ENCODE assay signal across 1 cellular context in the genomic region with DNA sequence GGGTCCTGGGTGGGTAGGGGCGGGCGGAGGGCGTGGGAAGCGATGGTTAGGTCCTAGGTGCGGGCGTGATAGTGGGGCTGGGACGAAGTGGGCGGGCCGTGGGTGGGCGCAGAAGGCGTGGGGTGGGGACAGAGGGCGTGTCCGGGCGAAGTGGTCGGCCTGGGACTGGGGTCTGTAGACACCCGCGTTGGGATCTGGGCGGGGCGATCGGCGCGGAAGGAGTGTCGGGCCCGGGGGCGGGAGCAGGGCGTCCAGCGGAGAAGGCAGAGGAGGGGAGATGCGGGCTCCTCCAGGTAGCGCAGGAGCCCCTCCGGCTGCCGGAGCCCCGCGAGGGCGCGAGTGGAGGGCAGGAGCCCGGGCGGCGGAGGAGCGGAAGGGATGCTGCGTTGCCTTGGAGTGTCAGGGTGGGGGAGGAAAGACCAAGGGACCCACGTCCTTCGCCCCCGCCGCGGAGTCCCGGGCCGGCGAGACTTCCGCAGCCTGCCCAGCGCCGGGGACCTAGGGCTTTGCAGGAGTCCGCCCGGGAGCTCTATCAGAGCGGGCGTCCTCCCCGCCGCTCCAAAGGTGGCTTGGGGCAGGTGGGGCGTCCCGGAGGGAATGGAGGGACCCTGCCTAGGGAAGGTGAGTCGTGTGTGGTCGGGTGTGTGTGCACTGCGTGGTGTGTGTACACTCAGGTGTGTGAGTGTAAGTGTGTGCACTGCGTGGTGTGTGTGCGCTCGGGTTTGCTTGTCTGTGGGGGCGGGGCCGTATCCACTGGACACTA.
A peak's percentile ranks its signal among the peaks of the same experiment; 100 is the strongest.
TF ChIP-seq lines count a peak whose summit lies in the region.

No MANE protein-coding gene starts in this region.

TF ChIP-seq in HEK293, 187 proteins besides CTCF, POLR2A, EP300 and RAD21 (continued from another document and continues in another):
- TF ChIP-seq ZNF768 (tag by site-specific recombination; IDR thresholded peaks at IDR 0.05) (no peak), ZNF121 (tag by site-specific recombination; IDR thresholded peaks at IDR 0.05) (no peak), ZNF76 (tag by site-specific recombination; IDR thresholded peaks at IDR 0.05; ENCODE audit: borderline replicate concordance, low read depth) (peak; percentile 58; the same call in 1 of the 2 replicates), ZIC2 (tag by site-specific recombination; IDR thresholded peaks at IDR 0.05) (peak; percentile 75), ZSCAN23 (tag by site-specific recombination; IDR thresholded peaks at IDR 0.05) (no peak), ZNF792 (tag by site-specific recombination; IDR thresholded peaks at IDR 0.05) (no peak), SCRT1 (tag by site-specific recombination; IDR thresholded peaks at IDR 0.05; ENCODE audit: borderline replicate concordance) (no peak), KLF7 (tag by site-specific recombination; IDR thresholded peaks at IDR 0.05; ENCODE audit: borderline replicate concordance) (no peak), ZNF184 (tag by site-specific recombination; IDR thresholded peaks at IDR 0.05) (no peak), ZNF701 (tag by site-specific recombination; IDR thresholded peaks at IDR 0.05) (no peak), ZNF37A (tag by site-specific recombination; IDR thresholded peaks at IDR 0.05) (no peak), KLF16 (tag by site-specific recombination; IDR thresholded peaks at IDR 0.05) (peak; percentile 75), ZSCAN30 (tag by site-specific recombination; IDR thresholded peaks at IDR 0.05) (no peak), ZNF16 (tag by site-specific recombination; IDR thresholded peaks at IDR 0.05; ENCODE audit: low read depth) (no peak), ZNF133 (tag by site-specific recombination; IDR thresholded peaks at IDR 0.05) (no peak), YY1 (tag by site-specific recombination; IDR thresholded peaks at IDR 0.05) (no peak), ZNF266 (tag by site-specific recombination; IDR thresholded peaks at IDR 0.05; ENCODE audit: low read depth) (no peak), ZXDB (tag by site-specific recombination; IDR thresholded peaks at IDR 0.05) (peak; percentile 26; the same call in 1 of the 2 replicates), ZNF433 (tag by site-specific recombination; IDR thresholded peaks at IDR 0.05; ENCODE audit: low read depth) (no peak), GFI1B (tag by site-specific recombination; IDR thresholded peaks at IDR 0.05) (no peak), ZNF830 (tag by site-specific recombination; IDR thresholded peaks at IDR 0.05; ENCODE audit: low read depth) (no peak), ZNF335 (tag by site-specific recombination; conservative IDR thresholded peaks at IDR 0.05) (peak; percentile 99), ZNF324 (tag by site-specific recombination; IDR thresholded peaks at IDR 0.05) (no peak), ZNF670 (tag by site-specific recombination; IDR thresholded peaks at IDR 0.05; ENCODE audit: low read depth) (no peak), ZNF658 (tag by site-specific recombination; IDR thresholded peaks at IDR 0.05) (no peak), SP2 (tag by site-specific recombination; IDR thresholded peaks at IDR 0.05) (peak; percentile 89), ZNF571 (tag by site-specific recombination; IDR thresholded peaks at IDR 0.05) (no peak), ZNF311 (tag by site-specific recombination; IDR thresholded peaks at IDR 0.05; ENCODE audit: borderline replicate concordance) (no peak), ZNF2 (tag by site-specific recombination; IDR thresholded peaks at IDR 0.05) (peak; percentile 40), ZNF548 (tag by site-specific recombination; IDR thresholded peaks at IDR 0.05) (no peak), ZNF341 (tag by site-specific recombination; IDR thresholded peaks at IDR 0.05; ENCODE audit: low read depth) (peak; percentile 75), KLF9 (tag by site-specific recombination; IDR thresholded peaks at IDR 0.05; ENCODE audit: low read depth) (peak; percentile 74; the same call in 1 of the 2 replicates), SETDB1 (IDR thresholded peaks at IDR 0.05; ENCODE audit: insufficient read length, low read length) (no peak), ZNF530 (tag by site-specific recombination; IDR thresholded peaks at IDR 0.05; ENCODE audit: low read depth) (no peak), ZNF416 (tag by site-specific recombination; IDR thresholded peaks at IDR 0.05) (no peak), KLF8 (tag by site-specific recombination; IDR thresholded peaks at IDR 0.05) (peak; percentile 96), ZNF223 (tag by site-specific recombination; IDR thresholded peaks at IDR 0.05) (no peak), YY2 (tag by site-specific recombination; IDR thresholded peaks at IDR 0.05) (no peak), ZNF654 (tag by site-specific recombination; IDR thresholded peaks at IDR 0.05; ENCODE audit: low read depth) (no peak), ZNF132 (tag by site-specific recombination; IDR thresholded peaks at IDR 0.05; ENCODE audit: borderline replicate concordance) (no peak), ZNF426 (tag by site-specific recombination; IDR thresholded peaks at IDR 0.05) (no peak), ZNF610 (tag by site-specific recombination; IDR thresholded peaks at IDR 0.05; ENCODE audit: borderline replicate concordance) (no peak; the same call in 1 of the 2 replicates), GLIS2 (tag by site-specific recombination; IDR thresholded peaks at IDR 0.05) (peak; percentile 96), ZNF350 (tag by site-specific recombination; IDR thresholded peaks at IDR 0.05) (no peak)
- TF ChIP-seq, protein P1, sequence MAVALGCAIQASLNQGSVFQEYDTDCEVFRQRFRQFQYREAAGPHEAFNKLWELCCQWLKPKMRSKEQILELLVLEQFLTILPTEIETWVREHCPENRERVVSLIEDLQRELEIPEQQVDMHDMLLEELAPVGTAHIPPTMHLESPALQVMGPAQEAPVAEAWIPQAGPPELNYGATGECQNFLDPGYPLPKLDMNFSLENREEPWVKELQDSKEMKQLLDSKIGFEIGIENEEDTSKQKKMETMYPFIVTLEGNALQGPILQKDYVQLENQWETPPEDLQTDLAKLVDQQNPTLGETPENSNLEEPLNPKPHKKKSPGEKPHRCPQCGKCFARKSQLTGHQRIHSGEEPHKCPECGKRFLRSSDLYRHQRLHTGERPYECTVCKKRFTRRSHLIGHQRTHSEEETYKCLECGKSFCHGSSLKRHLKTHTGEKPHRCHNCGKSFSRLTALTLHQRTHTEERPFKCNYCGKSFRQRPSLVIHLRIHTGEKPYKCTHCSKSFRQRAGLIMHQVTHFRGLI (tag by site-specific recombination; IDR thresholded peaks at IDR 0.05), result no peak
- TF ChIP-seq, protein P2, sequence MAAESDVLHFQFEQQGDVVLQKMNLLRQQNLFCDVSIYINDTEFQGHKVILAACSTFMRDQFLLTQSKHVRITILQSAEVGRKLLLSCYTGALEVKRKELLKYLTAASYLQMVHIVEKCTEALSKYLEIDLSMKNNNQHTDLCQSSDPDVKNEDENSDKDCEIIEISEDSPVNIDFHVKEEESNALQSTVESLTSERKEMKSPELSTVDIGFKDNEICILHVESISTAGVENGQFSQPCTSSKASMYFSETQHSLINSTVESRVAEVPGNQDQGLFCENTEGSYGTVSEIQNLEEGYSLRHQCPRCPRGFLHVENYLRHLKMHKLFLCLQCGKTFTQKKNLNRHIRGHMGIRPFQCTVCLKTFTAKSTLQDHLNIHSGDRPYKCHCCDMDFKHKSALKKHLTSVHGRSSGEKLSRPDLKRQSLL (tag by site-specific recombination; IDR thresholded peaks at IDR 0.05), result 0 out of 2 replicates have a peak, but pooled peaks have one; percentile 20
- TF ChIP-seq, protein P3, sequence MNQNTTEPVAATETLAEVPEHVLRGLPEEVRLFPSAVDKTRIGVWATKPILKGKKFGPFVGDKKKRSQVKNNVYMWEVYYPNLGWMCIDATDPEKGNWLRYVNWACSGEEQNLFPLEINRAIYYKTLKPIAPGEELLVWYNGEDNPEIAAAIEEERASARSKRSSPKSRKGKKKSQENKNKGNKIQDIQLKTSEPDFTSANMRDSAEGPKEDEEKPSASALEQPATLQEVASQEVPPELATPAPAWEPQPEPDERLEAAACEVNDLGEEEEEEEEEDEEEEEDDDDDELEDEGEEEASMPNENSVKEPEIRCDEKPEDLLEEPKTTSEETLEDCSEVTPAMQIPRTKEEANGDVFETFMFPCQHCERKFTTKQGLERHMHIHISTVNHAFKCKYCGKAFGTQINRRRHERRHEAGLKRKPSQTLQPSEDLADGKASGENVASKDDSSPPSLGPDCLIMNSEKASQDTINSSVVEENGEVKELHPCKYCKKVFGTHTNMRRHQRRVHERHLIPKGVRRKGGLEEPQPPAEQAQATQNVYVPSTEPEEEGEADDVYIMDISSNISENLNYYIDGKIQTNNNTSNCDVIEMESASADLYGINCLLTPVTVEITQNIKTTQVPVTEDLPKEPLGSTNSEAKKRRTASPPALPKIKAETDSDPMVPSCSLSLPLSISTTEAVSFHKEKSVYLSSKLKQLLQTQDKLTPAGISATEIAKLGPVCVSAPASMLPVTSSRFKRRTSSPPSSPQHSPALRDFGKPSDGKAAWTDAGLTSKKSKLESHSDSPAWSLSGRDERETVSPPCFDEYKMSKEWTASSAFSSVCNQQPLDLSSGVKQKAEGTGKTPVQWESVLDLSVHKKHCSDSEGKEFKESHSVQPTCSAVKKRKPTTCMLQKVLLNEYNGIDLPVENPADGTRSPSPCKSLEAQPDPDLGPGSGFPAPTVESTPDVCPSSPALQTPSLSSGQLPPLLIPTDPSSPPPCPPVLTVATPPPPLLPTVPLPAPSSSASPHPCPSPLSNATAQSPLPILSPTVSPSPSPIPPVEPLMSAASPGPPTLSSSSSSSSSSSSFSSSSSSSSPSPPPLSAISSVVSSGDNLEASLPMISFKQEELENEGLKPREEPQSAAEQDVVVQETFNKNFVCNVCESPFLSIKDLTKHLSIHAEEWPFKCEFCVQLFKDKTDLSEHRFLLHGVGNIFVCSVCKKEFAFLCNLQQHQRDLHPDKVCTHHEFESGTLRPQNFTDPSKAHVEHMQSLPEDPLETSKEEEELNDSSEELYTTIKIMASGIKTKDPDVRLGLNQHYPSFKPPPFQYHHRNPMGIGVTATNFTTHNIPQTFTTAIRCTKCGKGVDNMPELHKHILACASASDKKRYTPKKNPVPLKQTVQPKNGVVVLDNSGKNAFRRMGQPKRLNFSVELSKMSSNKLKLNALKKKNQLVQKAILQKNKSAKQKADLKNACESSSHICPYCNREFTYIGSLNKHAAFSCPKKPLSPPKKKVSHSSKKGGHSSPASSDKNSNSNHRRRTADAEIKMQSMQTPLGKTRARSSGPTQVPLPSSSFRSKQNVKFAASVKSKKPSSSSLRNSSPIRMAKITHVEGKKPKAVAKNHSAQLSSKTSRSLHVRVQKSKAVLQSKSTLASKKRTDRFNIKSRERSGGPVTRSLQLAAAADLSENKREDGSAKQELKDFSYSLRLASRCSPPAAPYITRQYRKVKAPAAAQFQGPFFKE (tag by site-specific recombination; IDR thresholded peaks at IDR 0.05; ENCODE audit: borderline replicate concordance), result no peak
- TF ChIP-seq, protein P4, sequence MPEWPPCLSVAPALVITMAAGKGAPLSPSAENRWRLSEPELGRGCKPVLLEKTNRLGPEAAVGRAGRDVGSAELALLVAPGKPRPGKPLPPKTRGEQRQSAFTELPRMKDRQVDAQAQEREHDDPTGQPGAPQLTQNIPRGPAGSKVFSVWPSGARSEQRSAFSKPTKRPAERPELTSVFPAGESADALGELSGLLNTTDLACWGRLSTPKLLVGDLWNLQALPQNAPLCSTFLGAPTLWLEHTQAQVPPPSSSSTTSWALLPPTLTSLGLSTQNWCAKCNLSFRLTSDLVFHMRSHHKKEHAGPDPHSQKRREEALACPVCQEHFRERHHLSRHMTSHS (tag by site-specific recombination; IDR thresholded peaks at IDR 0.05), result no peak
- TF ChIP-seq, protein P5, sequence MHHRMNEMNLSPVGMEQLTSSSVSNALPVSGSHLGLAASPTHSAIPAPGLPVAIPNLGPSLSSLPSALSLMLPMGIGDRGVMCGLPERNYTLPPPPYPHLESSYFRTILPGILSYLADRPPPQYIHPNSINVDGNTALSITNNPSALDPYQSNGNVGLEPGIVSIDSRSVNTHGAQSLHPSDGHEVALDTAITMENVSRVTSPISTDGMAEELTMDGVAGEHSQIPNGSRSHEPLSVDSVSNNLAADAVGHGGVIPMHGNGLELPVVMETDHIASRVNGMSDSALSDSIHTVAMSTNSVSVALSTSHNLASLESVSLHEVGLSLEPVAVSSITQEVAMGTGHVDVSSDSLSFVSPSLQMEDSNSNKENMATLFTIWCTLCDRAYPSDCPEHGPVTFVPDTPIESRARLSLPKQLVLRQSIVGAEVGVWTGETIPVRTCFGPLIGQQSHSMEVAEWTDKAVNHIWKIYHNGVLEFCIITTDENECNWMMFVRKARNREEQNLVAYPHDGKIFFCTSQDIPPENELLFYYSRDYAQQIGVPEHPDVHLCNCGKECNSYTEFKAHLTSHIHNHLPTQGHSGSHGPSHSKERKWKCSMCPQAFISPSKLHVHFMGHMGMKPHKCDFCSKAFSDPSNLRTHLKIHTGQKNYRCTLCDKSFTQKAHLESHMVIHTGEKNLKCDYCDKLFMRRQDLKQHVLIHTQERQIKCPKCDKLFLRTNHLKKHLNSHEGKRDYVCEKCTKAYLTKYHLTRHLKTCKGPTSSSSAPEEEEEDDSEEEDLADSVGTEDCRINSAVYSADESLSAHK (tag by site-specific recombination; IDR thresholded peaks at IDR 0.05), result no peak
- TF ChIP-seq, protein P6, sequence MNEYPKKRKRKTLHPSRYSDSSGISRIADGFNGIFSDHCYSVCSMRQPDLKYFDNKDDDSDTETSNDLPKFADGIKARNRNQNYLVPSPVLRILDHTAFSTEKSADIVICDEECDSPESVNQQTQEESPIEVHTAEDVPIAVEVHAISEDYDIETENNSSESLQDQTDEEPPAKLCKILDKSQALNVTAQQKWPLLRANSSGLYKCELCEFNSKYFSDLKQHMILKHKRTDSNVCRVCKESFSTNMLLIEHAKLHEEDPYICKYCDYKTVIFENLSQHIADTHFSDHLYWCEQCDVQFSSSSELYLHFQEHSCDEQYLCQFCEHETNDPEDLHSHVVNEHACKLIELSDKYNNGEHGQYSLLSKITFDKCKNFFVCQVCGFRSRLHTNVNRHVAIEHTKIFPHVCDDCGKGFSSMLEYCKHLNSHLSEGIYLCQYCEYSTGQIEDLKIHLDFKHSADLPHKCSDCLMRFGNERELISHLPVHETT (tag by site-specific recombination; IDR thresholded peaks at IDR 0.05), result no peak
- TF ChIP-seq, protein P7, sequence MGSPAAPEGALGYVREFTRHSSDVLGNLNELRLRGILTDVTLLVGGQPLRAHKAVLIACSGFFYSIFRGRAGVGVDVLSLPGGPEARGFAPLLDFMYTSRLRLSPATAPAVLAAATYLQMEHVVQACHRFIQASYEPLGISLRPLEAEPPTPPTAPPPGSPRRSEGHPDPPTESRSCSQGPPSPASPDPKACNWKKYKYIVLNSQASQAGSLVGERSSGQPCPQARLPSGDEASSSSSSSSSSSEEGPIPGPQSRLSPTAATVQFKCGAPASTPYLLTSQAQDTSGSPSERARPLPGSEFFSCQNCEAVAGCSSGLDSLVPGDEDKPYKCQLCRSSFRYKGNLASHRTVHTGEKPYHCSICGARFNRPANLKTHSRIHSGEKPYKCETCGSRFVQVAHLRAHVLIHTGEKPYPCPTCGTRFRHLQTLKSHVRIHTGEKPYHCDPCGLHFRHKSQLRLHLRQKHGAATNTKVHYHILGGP (tag by site-specific recombination; IDR thresholded peaks at IDR 0.05), result no peak
- TF ChIP-seq, protein P8, sequence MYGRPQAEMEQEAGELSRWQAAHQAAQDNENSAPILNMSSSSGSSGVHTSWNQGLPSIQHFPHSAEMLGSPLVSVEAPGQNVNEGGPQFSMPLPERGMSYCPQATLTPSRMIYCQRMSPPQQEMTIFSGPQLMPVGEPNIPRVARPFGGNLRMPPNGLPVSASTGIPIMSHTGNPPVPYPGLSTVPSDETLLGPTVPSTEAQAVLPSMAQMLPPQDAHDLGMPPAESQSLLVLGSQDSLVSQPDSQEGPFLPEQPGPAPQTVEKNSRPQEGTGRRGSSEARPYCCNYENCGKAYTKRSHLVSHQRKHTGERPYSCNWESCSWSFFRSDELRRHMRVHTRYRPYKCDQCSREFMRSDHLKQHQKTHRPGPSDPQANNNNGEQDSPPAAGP (tag by site-specific recombination; IDR thresholded peaks at IDR 0.05), result peak; percentile 88
